Comparison of ENCODE assay signal across 14 cellular contexts in genomic region chr1:225539069-225539468, GRCh38.
"Had no signal": no experiment of that assay in that cellular context is flagged by ENCODE, and none has a peak within 500 bp of the region (broad histone marks: within the 10 kb centered on the region; RNA-seq: fewer than 3 reads in every experiment).

No MANE protein-coding gene starts in this region.

- H3K4me3 Mint-ChIP-seq: activated CD8-positive, alpha-beta T cell treated with anti-CD3 and anti-CD28 coated beads for 36 hours; activated naive CD8-positive, alpha-beta T cell treated with anti-CD3 and anti-CD28 coated beads for 36 hours; activated T-cell treated with anti-CD3 and anti-CD28 coated beads, Interleukin-2, amount 50 U/mL, for 72 hours; stimulated activated effector memory CD8-positive, alpha-beta T cell treated with anti-CD3 and anti-CD28 coated beads, Interleukin-12 subunit alpha, Interleukin-12 subunit beta, amount 100 ng/mL, for 72 hours; type B pancreatic cell had no signal

- H3K4me1 Mint-ChIP-seq: activated naive CD8-positive, alpha-beta T cell treated with anti-CD3 and anti-CD28 coated beads for 36 hours; stimulated activated effector memory CD8-positive, alpha-beta T cell treated with anti-CD3 and anti-CD28 coated beads, Interleukin-12 subunit alpha, Interleukin-12 subunit beta, amount 100 ng/mL, for 72 hours had no signal

- H3K27ac Mint-ChIP-seq: activated CD8-positive, alpha-beta T cell treated with anti-CD3 and anti-CD28 coated beads for 36 hours; activated naive CD8-positive, alpha-beta T cell treated with anti-CD3 and anti-CD28 coated beads for 36 hours; activated T-cell treated with anti-CD3 and anti-CD28 coated beads, Interleukin-2, amount 50 U/mL, for 72 hours; stimulated activated effector memory CD8-positive, alpha-beta T cell treated with anti-CD3 and anti-CD28 coated beads, Interleukin-12 subunit alpha, Interleukin-12 subunit beta, amount 100 ng/mL, for 72 hours; type B pancreatic cell had no signal

- H2AFZ ChIP-seq: parathyroid adenoma had no signal

- H3K9me3 Mint-ChIP-seq: activated CD8-positive, alpha-beta T cell treated with anti-CD3 and anti-CD28 coated beads for 36 hours; activated naive CD8-positive, alpha-beta T cell treated with anti-CD3 and anti-CD28 coated beads for 36 hours; activated T-cell treated with anti-CD3 and anti-CD28 coated beads, Interleukin-2, amount 50 U/mL, for 72 hours; naive B cell; stimulated activated effector memory CD8-positive, alpha-beta T cell treated with anti-CD3 and anti-CD28 coated beads, Interleukin-12 subunit alpha, Interleukin-12 subunit beta, amount 100 ng/mL, for 72 hours; type B pancreatic cell had no signal

- H3K4me2 ChIP-seq: smooth muscle cell had no signal

- ATAC-seq: activated CD8-positive, alpha-beta T cell treated with anti-CD3 and anti-CD28 coated beads for 36 hours; activated T-cell treated with anti-CD3 and anti-CD28 coated beads, Interleukin-2, amount 50 U/mL, for 72 hours; left cardiac atrium; lower lobe of right lung; stimulated activated effector memory CD8-positive, alpha-beta T cell treated with anti-CD3 and anti-CD28 coated beads, Interleukin-12 subunit alpha, Interleukin-12 subunit beta, amount 100 ng/mL, for 72 hours had no signal

- H3K27me3 Mint-ChIP-seq: naive B cell, type B pancreatic cell had no signal

- H3K9ac ChIP-seq: parathyroid adenoma had no signal

- H3K9me3 ChIP-seq: lower lobe of right lung had no signal

- H3K36me3 Mint-ChIP-seq: activated naive CD8-positive, alpha-beta T cell treated with anti-CD3 and anti-CD28 coated beads for 36 hours; naive B cell; stimulated activated effector memory CD8-positive, alpha-beta T cell treated with anti-CD3 and anti-CD28 coated beads, Interleukin-12 subunit alpha, Interleukin-12 subunit beta, amount 100 ng/mL, for 72 hours; type B pancreatic cell had no signal

- H3K36me3 ChIP-seq: lower lobe of right lung had no signal

- H3K4me3 ChIP-seq: lower lobe of right lung, smooth muscle cell had no signal

- DNase-seq: activated CD8-positive, alpha-beta memory T cell treated with anti-CD3 and anti-CD28 coated beads, Interleukin-2, amount 50 U/mL, for 4 hours; activated CD8-positive, alpha-beta T cell treated with anti-CD3 and anti-CD28 coated beads for 36 hours; activated gamma-delta T cell treated with Interleukin-2 at 50 U/mL for 16 hours; activated naive CD8-positive, alpha-beta T cell treated with anti-CD3 and anti-CD28 coated beads for 36 hours; activated T-cell treated with anti-CD3 and anti-CD28 coated beads, Interleukin-2, amount 50 U/mL, for 72 hours; anterior cingulate cortex; hypothalamus; left cardiac atrium; lower lobe of right lung; naive B cell had no signal

- H3K27ac ChIP-seq: lower lobe of right lung, parathyroid adenoma had no signal

- H3K4me1 ChIP-seq: lower lobe of right lung, parathyroid adenoma had no signal
